Comparison of ENCODE assay signal across 8 cellular contexts in genomic region chr12:54000105-54000773, GRCh38. TPM values are rescaled to one million over a fixed set of nuclear protein-coding genes. Genes with fewer than 3 reads are reported as not detected.
A peak's percentile ranks its signal among the peaks of the same experiment; 100 is the strongest.
DNase-seq lines count a peak whose midpoint lies in the region; ATAC-seq and TF ChIP-seq lines count a peak whose summit lies in the region.

TSS of gene HOXC9 (plus strand) at chr12:54000161. CDS start at chr12:54000189, 28 bp downstream.

- DNase-seq in AG09309 (ENCODE audit: low read depth) = no peak
- peak; percentile 46 for DNase-seq in mammary epithelial cell
- DNase-seq in natural killer cell = no peak
- DNase-seq in HAP-1 (ENCODE audit: low spot score in 2 of 2) = no peak
- no peak for DNase-seq in NOMO-1 (lab: John Stamatoyannopoulos, UW; ENCODE audit: unreplicated experiment in 2 of 2)

- H3K4me1 ChIP-seq in HUES6 (ENCODE audit: control insufficient read depth, insufficient read depth, low read length) = 0 out of 2 replicates have a peak, but pooled peaks cover 5% of the 10 kb centered on the region
- H3K4me1 ChIP-seq in mammary epithelial cell (ENCODE audit: insufficient read depth, low read length) = peaks cover 11% of the 10 kb centered on the region
- peaks cover 7% of the 10 kb centered on the region for H3K4me1 ChIP-seq in HAP-1

- H3K4me3 ChIP-seq in AG09309 (ENCODE audit: control insufficient read depth, low read depth, low read length) (peak within 1 kb of the TSS; percentile 86), HUES6 (ENCODE audit: low read depth, low read length) (peak within 1 kb of the TSS; percentile 55), mammary epithelial cell (replicated peaks in 1 of 3; ENCODE audit: insufficient read depth in 1 of 3, low read depth in 2 of 3, low read length in 3 of 3) (peak within 1 kb of the TSS; percentile 94 to 98 (median 95)), HAP-1 (no peak within 1 kb of the TSS)

- dilution Hi-C loops in mammary epithelial cell (cut with HindIII; ENCODE audit: low sequenced_read_pairs) = loop anchor here (25.0 kb wide), 1 partner anchor 362 kb away; the partner anchor contains the start of gene GPR84

- H3K4me3 Mint-ChIP-seq in natural killer cell = peak within 1 kb of the TSS; percentile 47

- in situ Hi-C loops in mammary epithelial cell (cut with MboI; ENCODE audit: low sequenced_read_pairs in 2 of 2) (loop anchor here (25.0 kb wide), 1 partner anchor 362 kb away; the partner anchor contains the start of gene GPR84 (in 2 of the 2)), HAP-1 (cut with MboI; ENCODE audit: low sequenced_read_pairs) (no loop called here)

- H3K36me3 Mint-ChIP-seq in natural killer cell = no peaks in the 10 kb centered on the region

- intact Hi-C loops in mammary epithelial cell (cut with micrococcal nuclease) (loop anchor here (10.0 kb wide), 1 partner anchor 365 kb away; the partner anchor contains the start of gene GPR84), natural killer cell (cut with micrococcal nuclease) (no loop called here)

- H3K9me3 ChIP-seq in HUES6 (ENCODE audit: control insufficient read depth, insufficient read depth, low read depth, low read length) = no peaks in the 10 kb centered on the region
- no peaks in the 10 kb centered on the region for H3K9me3 ChIP-seq in mammary epithelial cell (replicated peaks; ENCODE audit: insufficient read depth, low read length)
- H3K9me3 ChIP-seq in HAP-1 = no peaks in the 10 kb centered on the region

- H3K27ac Mint-ChIP-seq in natural killer cell = peak within 1 kb of the TSS in 1 of 2 donors; percentile 23

- H4K20me1 ChIP-seq in mammary epithelial cell (ENCODE audit: insufficient read depth, low read length) = no peaks in the 10 kb centered on the region

- peaks cover 27% of the 10 kb centered on the region in 2 donors for H3K4me1 Mint-ChIP-seq in natural killer cell

- H3K9me3 Mint-ChIP-seq in natural killer cell = no peaks in the 10 kb centered on the region

- peak within 1 kb of the TSS; percentile 85 for H3K9ac ChIP-seq in HUES6 (ENCODE audit: low read length)
- peak within 1 kb of the TSS; percentile 96 for H3K9ac ChIP-seq in mammary epithelial cell (ENCODE audit: insufficient read depth, low read length)

- TF ChIP-seq CTCF in AG09309 (IDR thresholded peaks at IDR 0.05; ENCODE audit: control insufficient read depth, insufficient read depth, low read depth, low read length, missing control alignments) (no peak), mammary epithelial cell (conservative IDR thresholded peaks at IDR 0.05 in 1 of 2, IDR thresholded peaks at IDR 0.05 in 1 of 2; ENCODE audit: extremely low read depth in 1 of 2, insufficient read depth in 1 of 2, low read depth in 1 of 2, low read length in 2 of 2) (peak in 1 of 2 donors; percentile 7), natural killer cell (IDR thresholded peaks at IDR 0.05) (no peak)

- WGBS in mammary epithelial cell (ENCODE audit: low coverage, missing lambda C conversion rate) = 2% methylated on average over 40 of the region's 73 CpGs

- CTCF ChIA-PET in mammary epithelial cell (lab: Charles Lee; ENCODE audit: low non-redundant PET) = interaction anchor here (0.6 to 0.7 kb wide), 4 partner anchors 15 to 201 kb away, joined by 3 read pairs; no protein-coding TSS in a partner anchor

- peak within 1 kb of the TSS; percentile 100 for H2AFZ ChIP-seq in mammary epithelial cell (ENCODE audit: low read depth, low read length)

- H3K27me3 ChIP-seq in HUES6 (ENCODE audit: control insufficient read depth, insufficient read depth, low read length) = peaks cover 100% of the 10 kb centered on the region
- H3K27me3 ChIP-seq in mammary epithelial cell (ENCODE audit: insufficient read depth, low read length) = no peaks in the 10 kb centered on the region
- peaks cover 17% of the 10 kb centered on the region for H3K27me3 ChIP-seq in HAP-1 (ENCODE audit: low read depth)

- ATAC-seq in natural killer cell (no peak), GM18502 (IDR thresholded peaks at IDR 0.05; ENCODE audit: poor library complexity, unreplicated experiment) (no peak), GM21367 (IDR thresholded peaks at IDR 0.05; ENCODE audit: unreplicated experiment) (no peak)

- H3K36me3 ChIP-seq in HUES6 (ENCODE audit: control insufficient read depth, insufficient read depth, low read length) (no peaks in the 10 kb centered on the region), mammary epithelial cell (ENCODE audit: insufficient read depth, low read length) (no peaks in the 10 kb centered on the region), HAP-1 (replicated peaks) (no peaks in the 10 kb centered on the region)

- BruUV-seq in mammary epithelial cell (replicated peaks; lab: Mats Ljungman, UMichigan) = no TSS peak

- peaks cover 12% of the 10 kb centered on the region for H3K79me2 ChIP-seq in mammary epithelial cell (ENCODE audit: insufficient read depth, low read length)

- H3K27ac ChIP-seq in HUES6 (ENCODE audit: low read depth, low read length) (no peak within 1 kb of the TSS), mammary epithelial cell (ENCODE audit: insufficient read depth, low read depth, low read length) (peak within 1 kb of the TSS; percentile 87)

- peak within 1 kb of the TSS; percentile 97 for H3K4me2 ChIP-seq in mammary epithelial cell (ENCODE audit: insufficient read depth, low read depth, low read length)

- H3K27me3 Mint-ChIP-seq in natural killer cell (ENCODE audit: low read depth in 2 of 2) = peaks cover 77 to 88% of the 10 kb centered on the region in 2 donors

RNA-seq across cellular contexts. Expression of gene HOXC9, which starts in this region (rescaled TPM):
- total RNA-seq in mammary epithelial cell = 1 to 10 TPM; 3.2 to 9.4 TPM
- 2.9 TPM for polyA plus RNA-seq in mammary epithelial cell
- 4.2 TPM for polyA minus RNA-seq in mammary epithelial cell
- not detected for total RNA-seq in natural killer cell

Comparison
In these comparisons a context has a peak if more than half of its experiments do, and no peak if none do; other contexts are left out.
1. RNA of gene HOXC9 (total RNA-seq): 3.2 to 9.4 TPM in mammary epithelial cell; not detected in natural killer cell; every median in the first group is over 4 times any median in the second.